Comparison of ENCODE assay signal across 22 cellular contexts in genomic region chr2:96403481-96403880, GRCh38.
"Had no signal": no experiment of that assay in that cellular context is flagged by ENCODE, and none has a peak within 500 bp of the region (broad histone marks: within the 10 kb centered on the region; RNA-seq: fewer than 3 reads in every experiment).

No MANE protein-coding gene starts in this region.

- H3K4me1 ChIP-seq: uterus had no signal

- H3K9me3 ChIP-seq: neutrophil, thyroid gland, uterus had no signal

- H3K36me3 ChIP-seq: neutrophil, thyroid gland, uterus had no signal

- ATAC-seq: activated CD4-positive, alpha-beta T cell treated with anti-CD3 and anti-CD28 coated beads for 36 hours; naive thymus-derived CD4-positive, alpha-beta T cell; WTC11 had no signal

- H3K27me3 Mint-ChIP-seq: activated CD4-positive, alpha-beta T cell treated with anti-CD3 and anti-CD28 coated beads for 36 hours; activated naive CD8-positive, alpha-beta T cell treated with anti-CD3 and anti-CD28 coated beads, Interleukin-2, amount 10 ng/mL, durations not matched to agents 7 days and 5 days; activated T-cell treated with anti-CD3 and anti-CD28 coated beads, Interleukin-2, amount 50 U/mL, for 24 hours had no signal

- H3K27me3 ChIP-seq: dorsolateral prefrontal cortex, neutrophil, thyroid gland, uterus had no signal

- H3K27ac ChIP-seq: epithelial cell of prostate, neutrophil, parathyroid adenoma, thyroid gland, uterus had no signal

- H3K36me3 Mint-ChIP-seq: activated naive CD8-positive, alpha-beta T cell treated with anti-CD3 and anti-CD28 coated beads, Interleukin-2, amount 10 ng/mL, durations not matched to agents 7 days and 5 days; naive thymus-derived CD4-positive, alpha-beta T cell; WTC11 had no signal

- H3K4me3 ChIP-seq: dorsolateral prefrontal cortex, thyroid gland, uterus had no signal

- H3K27ac Mint-ChIP-seq: activated CD4-positive, alpha-beta T cell treated with anti-CD3 and anti-CD28 coated beads for 36 hours; activated naive CD8-positive, alpha-beta T cell treated with anti-CD3 and anti-CD28 coated beads, Interleukin-2, amount 10 ng/mL, durations not matched to agents 7 days and 5 days; activated T-cell treated with anti-CD3 and anti-CD28 coated beads, Interleukin-2, amount 50 U/mL, for 24 hours; activated T-helper 2 cell treated with anti-CD3 and anti-CD28 coated beads, Interferon-gamma antibody, Interleukin-2, Interleukin-4, amounts not matched to agents 10 μg/mL and 5 μg/mL and 100 μg/mL, durations not matched to agents 14 hours and 24 hours and 36 hours; WTC11 had no signal

- H3K4me3 Mint-ChIP-seq: activated CD4-positive, alpha-beta T cell treated with anti-CD3 and anti-CD28 coated beads for 36 hours; activated naive CD8-positive, alpha-beta T cell treated with anti-CD3 and anti-CD28 coated beads, Interleukin-2, amount 10 ng/mL, durations not matched to agents 7 days and 5 days; activated T-cell treated with anti-CD3 and anti-CD28 coated beads, Interleukin-2, amount 50 U/mL, for 24 hours; naive thymus-derived CD4-positive, alpha-beta T cell; WTC11 had no signal

- DNase-seq: activated CD4-positive, alpha-beta T cell treated with anti-CD3 and anti-CD28 coated beads for 36 hours; activated CD4-positive, alpha-beta T cell treated with anti-CD3 and anti-CD28 coated beads, Interleukin-2, amount 50 U/mL, for 48 hours; activated naive CD4-positive, alpha-beta T cell treated with Interleukin-2 at 50 U/mL for 16 hours; activated naive CD8-positive, alpha-beta T cell treated with anti-CD3 and anti-CD28 coated beads, Interleukin-2, amount 10 ng/mL, durations not matched to agents 7 days and 5 days; activated T-cell treated with anti-CD3 and anti-CD28 coated beads, Interleukin-2, amount 50 U/mL, for 24 hours; amygdala; caudate nucleus; foreskin melanocyte; head of caudate nucleus; mesenchymal stem cell; naive thymus-derived CD4-positive, alpha-beta T cell; stimulated activated CD8-positive, alpha-beta memory T cell treated with anti-CD3 and anti-CD28 coated beads, Interleukin-4, amount 100 ng/mL, for 48 hours; stimulated activated naive CD4-positive, alpha-beta T cell; SW 1271; thyroid gland; uterus had no signal
